ENCODE assay signal across 26 cellular contexts in genomic region chr12:91974541-91974940, GRCh38.
DNase-seq lines count a peak whose midpoint lies in the region; ATAC-seq and TF ChIP-seq lines count a peak whose summit lies in the region.
"Had no signal": no experiment of that assay in that cellular context is flagged by ENCODE, and none has a peak within 500 bp of the region (broad histone marks: within the 10 kb centered on the region; RNA-seq: fewer than 3 reads in every experiment).

No MANE protein-coding gene starts in this region.

- no peaks in the 10 kb centered on the region for H3K9me3 ChIP-seq in adipocyte (ENCODE audit: control insufficient read depth, low read length)
- H3K9me3 ChIP-seq: heart left ventricle, MG63, suprapubic skin had no signal

- no peaks in the 10 kb centered on the region for H3K36me3 Mint-ChIP-seq in chondrocyte (ENCODE audit: low read depth)

- no peak overlapping the region for H3K4me3 ChIP-seq in adipocyte (ENCODE audit: low read length)
- no peak overlapping the region for H3K4me3 ChIP-seq in foreskin fibroblast (ENCODE audit: low read depth in 1 of 2, low read length in 2 of 2)
- H3K4me3 ChIP-seq: heart left ventricle, lung, MG63, SK-N-MC, suprapubic skin had no signal

- no peak for TF ChIP-seq CTCF in foreskin fibroblast (IDR thresholded peaks at IDR 0.05; ENCODE audit: low read depth, low read length)
- no peak for TF ChIP-seq CTCF in chondrocyte (IDR thresholded peaks at IDR 0.05)

- H3K4me3 Mint-ChIP-seq in chondrocyte (ENCODE audit: unreplicated experiment): no peak overlapping the region
- H3K4me3 Mint-ChIP-seq: brain; CD4-positive, alpha-beta memory T cell; stimulated activated memory B cell treated with anti-CD40 and anti-IgM and Interleukin-4, amounts not matched to agents 10 μg/mL and 1 μg/mL and 100 μg/mL, for 72 hours had no signal

- H3K4me1 Mint-ChIP-seq in chondrocyte (ENCODE audit: low read depth): peaks cover 12% of the 10 kb centered on the region
- H3K4me1 Mint-ChIP-seq: stimulated activated memory B cell treated with anti-CD40 and anti-IgM and Interleukin-4, amounts not matched to agents 10 μg/mL and 1 μg/mL and 100 μg/mL, for 72 hours had no signal

- H3K27me3 ChIP-seq in adipocyte (replicated peaks; ENCODE audit: control insufficient read depth, insufficient read depth, low read length): no peaks in the 10 kb centered on the region
- H3K27me3 ChIP-seq: heart left ventricle, MG63, suprapubic skin had no signal

- H3K36me3 ChIP-seq in adipocyte (ENCODE audit: control insufficient read depth, insufficient read depth, low read length, severe bottlenecking): no peaks in the 10 kb centered on the region
- H3K36me3 ChIP-seq: heart left ventricle, MG63, suprapubic skin had no signal

- ATAC-seq in GM19023 (IDR thresholded peaks at IDR 0.05; ENCODE audit: unreplicated experiment): no peak
- ATAC-seq in HG03469 (IDR thresholded peaks at IDR 0.05; ENCODE audit: unreplicated experiment): no peak
- ATAC-seq: heart left ventricle; sciatic nerve; stimulated activated memory B cell treated with anti-CD40 and anti-IgM and Interleukin-4, amounts not matched to agents 10 μg/mL and 1 μg/mL and 100 μg/mL, for 72 hours had no signal

- peaks cover 5% of the 10 kb centered on the region for H3K4me1 ChIP-seq in adipocyte (ENCODE audit: control insufficient read depth, insufficient read depth, low read length)
- H3K4me1 ChIP-seq: suprapubic skin had no signal

- H3K9ac ChIP-seq in adipocyte (ENCODE audit: low read length): no peak overlapping the region

- H3K27me3 Mint-ChIP-seq in chondrocyte (ENCODE audit: low read depth): no peaks in the 10 kb centered on the region
- H3K27me3 Mint-ChIP-seq: brain; CD4-positive, alpha-beta memory T cell; progenitor cell of endocrine pancreas; stimulated activated memory B cell treated with anti-CD40 and anti-IgM and Interleukin-4, amounts not matched to agents 10 μg/mL and 1 μg/mL and 100 μg/mL, for 72 hours had no signal

- H3K27ac Mint-ChIP-seq in chondrocyte (ENCODE audit: unreplicated experiment): no peak overlapping the region
- H3K27ac Mint-ChIP-seq: brain; stimulated activated memory B cell treated with anti-CD40 and anti-IgM and Interleukin-4, amounts not matched to agents 10 μg/mL and 1 μg/mL and 100 μg/mL, for 72 hours had no signal

- peaks cover 3% of the 10 kb centered on the region for H3K9me3 Mint-ChIP-seq in chondrocyte (ENCODE audit: low read depth)

- peak; percentile 26 for DNase-seq in HCEC 1CT
- peak; percentile 49 for DNase-seq in adipocyte (ENCODE audit: low read depth)
- peak; percentile 34 to 67 for DNase-seq in foreskin fibroblast
- DNase-seq in chondrocyte (ENCODE audit: low spot score): no peak
- no peak for DNase-seq in mesenteric fat pad (ENCODE audit: low spot score)
- DNase-seq: activated CD4-positive, alpha-beta T cell treated with anti-CD3 and anti-CD28 coated beads for 48 hours; activated CD8-positive, alpha-beta memory T cell treated with anti-CD3 and anti-CD28 coated beads for 24 hours; activated effector memory CD4-positive, alpha-beta T cell treated with anti-CD3 and anti-CD28 coated beads, Interleukin-2, amount 50 U/mL, for 16 hours; CD4-positive, alpha-beta memory T cell; H7; heart left ventricle; KG1; MG63; NCI-H1105 treated with DMSO at 0.1 percent for 48 hours; NCI-H2081; NCI-H2227 treated with DMSO at 0.1 percent for 48 hours; stimulated activated CD4-positive, alpha-beta T cell treated with anti-CD3 and anti-CD28 coated beads, Interleukin-4, amount 100 ng/mL, for 4 hours had no signal

Comparison
In these comparisons a context has a peak if more than half of its experiments do, and no peak if none do; other contexts are left out.
1. DNase-seq: peak in HCEC 1CT (single experiment), adipocyte (single experiment) and foreskin fibroblast (2 of 2); none in chondrocyte (single experiment) and mesenteric fat pad (single experiment).